In the genomic region with DNA sequence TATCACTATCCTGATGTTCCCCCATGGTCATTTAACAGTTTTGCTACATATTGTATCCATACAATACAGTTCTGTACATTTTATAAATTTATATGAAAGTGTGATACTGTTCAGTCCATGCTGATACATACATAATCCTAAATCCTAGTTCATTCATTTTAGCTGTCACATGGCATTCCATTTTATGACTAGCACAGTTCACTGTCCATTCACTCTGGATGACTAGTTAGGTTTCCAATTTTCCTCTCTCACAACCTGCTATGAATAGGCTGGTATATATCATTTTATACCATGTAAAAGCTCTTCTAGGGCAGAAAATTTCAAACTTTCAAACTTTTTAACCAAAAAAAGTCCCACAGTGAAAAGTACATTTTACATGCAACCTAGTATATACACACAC, we compare ENCODE assay signal across 18 cellular contexts. TPM values are rescaled to one million over a fixed set of nuclear protein-coding genes. Genes with fewer than 3 reads are reported as not detected.
DNase-seq lines count a peak whose midpoint lies in the region; ATAC-seq and TF ChIP-seq lines count a peak whose summit lies in the region.
"Had no signal": no experiment of that assay in that cellular context is flagged by ENCODE, and none has a peak within 500 bp of the region (broad histone marks: within the 10 kb centered on the region; RNA-seq: fewer than 3 reads in every experiment).

No MANE protein-coding gene starts in this region.

- intact Hi-C loops in CD8-positive, alpha-beta T cell (cut with DNase I, micrococcal nuclease): no loop called here

- H3K27me3 Mint-ChIP-seq in CD4-positive, CD25-positive, alpha-beta regulatory T cell: no peaks in the 10 kb centered on the region
- no peaks in the 10 kb centered on the region for H3K27me3 Mint-ChIP-seq in CD8-positive, alpha-beta T cell (ENCODE audit: low read depth)
- H3K27me3 Mint-ChIP-seq in T-cell: no peaks in the 10 kb centered on the region
- H3K27me3 Mint-ChIP-seq: B cell had no signal

- DNase-seq in CD4-positive, CD25-positive, alpha-beta regulatory T cell: no peak
- no peak for DNase-seq in CD8-positive, alpha-beta T cell
- DNase-seq in T-cell (no peak), kidney tubule cell (ENCODE audit: low spot score) (peak; percentile 34), ACHN (no peak)
- DNase-seq: activated naive CD4-positive, alpha-beta T cell treated with anti-CD3 and anti-CD28 coated beads for 36 hours; MG63; pancreas; SHP77 treated with DMSO at 0.1 percent for 48 hours; sigmoid colon; stimulated activated naive CD8-positive, alpha-beta T cell treated with anti-CD3 and anti-CD28 coated beads, Interleukin-15, Interleukin-2, amounts not matched to agents 100 U/mL and 50 U/mL, for 24 hours; transverse colon had no signal

- H3K4me1 ChIP-seq in CD4-positive, CD25-positive, alpha-beta regulatory T cell (ENCODE audit: control insufficient read depth, insufficient read depth, low read length, poor library complexity, severe bottlenecking): peaks cover 45% of the 10 kb centered on the region
- peaks cover 54% of the 10 kb centered on the region for H3K4me1 ChIP-seq in CD8-positive, alpha-beta T cell (ENCODE audit: insufficient read depth, low read length)

- H3K4me3 Mint-ChIP-seq in CD4-positive, CD25-positive, alpha-beta regulatory T cell: peak overlapping the region in 1 of 4 donors; percentile 11
- H3K4me3 Mint-ChIP-seq in CD8-positive, alpha-beta T cell: no peak overlapping the region
- no peak overlapping the region for H3K4me3 Mint-ChIP-seq in T-cell
- H3K4me3 Mint-ChIP-seq: activated naive CD4-positive, alpha-beta T cell treated with anti-CD3 and anti-CD28 coated beads for 36 hours; B cell had no signal

- H3K4me3 ChIP-seq in CD4-positive, CD25-positive, alpha-beta regulatory T cell (ENCODE audit: low read depth, low read length): no peak overlapping the region
- no peak overlapping the region for H3K4me3 ChIP-seq in CD8-positive, alpha-beta T cell (ENCODE audit: low read depth, low read length)
- H3K4me3 ChIP-seq: hepatocyte, lung, MG63, pancreas, sigmoid colon, transverse colon had no signal

- in situ Hi-C loops in ACHN (cut with HindIII; ENCODE audit: low pct_ligation_motif_present, low pct_unique_long_range_greater_than_20kb, low sequenced_read_pairs): no loop called here

- H3K27ac ChIP-seq in CD4-positive, CD25-positive, alpha-beta regulatory T cell (ENCODE audit: insufficient read depth, low read length, poor library complexity, severe bottlenecking): no peak overlapping the region
- H3K27ac ChIP-seq in CD8-positive, alpha-beta T cell (ENCODE audit: low read depth, low read length): no peak overlapping the region
- H3K27ac ChIP-seq: hepatocyte, pancreas had no signal

- TF ChIP-seq CTCF in CD8-positive, alpha-beta T cell (IDR thresholded peaks at IDR 0.05): no peak

- no peaks in the 10 kb centered on the region for H3K9me3 Mint-ChIP-seq in CD4-positive, CD25-positive, alpha-beta regulatory T cell
- H3K9me3 Mint-ChIP-seq in CD8-positive, alpha-beta T cell: no peaks in the 10 kb centered on the region
- H3K9me3 Mint-ChIP-seq in T-cell: no peaks in the 10 kb centered on the region
- H3K9me3 Mint-ChIP-seq: activated naive CD4-positive, alpha-beta T cell treated with anti-CD3 and anti-CD28 coated beads for 36 hours had no signal

- peak overlapping the region in 2 of 3 donors; percentile 20 to 37 for H3K27ac Mint-ChIP-seq in CD4-positive, CD25-positive, alpha-beta regulatory T cell
- peak overlapping the region; percentile 15 for H3K27ac Mint-ChIP-seq in CD8-positive, alpha-beta T cell
- H3K27ac Mint-ChIP-seq in T-cell: peak overlapping the region; percentile 3 to 70
- H3K27ac Mint-ChIP-seq: activated naive CD4-positive, alpha-beta T cell treated with anti-CD3 and anti-CD28 coated beads for 36 hours; B cell had no signal

- no peak for ATAC-seq in CD4-positive, CD25-positive, alpha-beta regulatory T cell (ENCODE audit: low read depth in 2 of 2)
- no peak for ATAC-seq in CD8-positive, alpha-beta T cell
- ATAC-seq in T-cell (replicated peaks in 1 of 4) (no peak), HG03571 (IDR thresholded peaks at IDR 0.05; ENCODE audit: unreplicated experiment) (no peak), GM18519 (IDR thresholded peaks at IDR 0.05; ENCODE audit: low FRiP score, unreplicated experiment) (no peak)
- ATAC-seq: HCT116; pancreas; stimulated activated naive CD8-positive, alpha-beta T cell treated with anti-CD3 and anti-CD28 coated beads, Interleukin-15, Interleukin-2, amounts not matched to agents 100 U/mL and 50 U/mL, for 24 hours had no signal

- CTCF ChIA-PET in CD8-positive, alpha-beta T cell (lab: Charles Lee): no interaction called here
- CTCF ChIA-PET in T-cell (lab: Charles Lee): interaction anchor here in 1 of 2 donors (1.1 kb wide), 1 partner anchor 27 kb away, joined by 3 read pairs; no protein-coding TSS in a partner anchor

- no peaks in the 10 kb centered on the region for H3K9me3 ChIP-seq in CD4-positive, CD25-positive, alpha-beta regulatory T cell (ENCODE audit: control insufficient read depth in 2 of 2, low read length in 2 of 2)
- no peaks in the 10 kb centered on the region for H3K9me3 ChIP-seq in CD8-positive, alpha-beta T cell (ENCODE audit: low read length)
- H3K9me3 ChIP-seq: MG63, pancreas, sigmoid colon, transverse colon had no signal

- H3K36me3 Mint-ChIP-seq in CD4-positive, CD25-positive, alpha-beta regulatory T cell: peaks cover 9% of the 10 kb centered on the region
- H3K36me3 Mint-ChIP-seq in CD8-positive, alpha-beta T cell: peaks cover 24% of the 10 kb centered on the region
- peaks cover 10% of the 10 kb centered on the region for H3K36me3 Mint-ChIP-seq in T-cell

- POLR2A ChIA-PET in CD8-positive, alpha-beta T cell (lab: Charles Lee): interaction anchor here (0.7 kb wide), 1 partner anchor 9 kb away, joined by 3 read pairs; no protein-coding TSS in a partner anchor
- POLR2A ChIA-PET in T-cell (lab: Charles Lee): no interaction called here

- no peaks in the 10 kb centered on the region for H3K27me3 ChIP-seq in CD4-positive, CD25-positive, alpha-beta regulatory T cell (ENCODE audit: control insufficient read depth, insufficient read depth, low read length)
- H3K27me3 ChIP-seq in CD8-positive, alpha-beta T cell (ENCODE audit: insufficient read depth, low read length): no peaks in the 10 kb centered on the region
- H3K27me3 ChIP-seq: hepatocyte, MG63, pancreas, sigmoid colon, transverse colon had no signal

- peaks cover 52 to 96% (median 79%) of the 10 kb centered on the region in 4 donors for H3K4me1 Mint-ChIP-seq in CD4-positive, CD25-positive, alpha-beta regulatory T cell
- peaks cover 87% of the 10 kb centered on the region for H3K4me1 Mint-ChIP-seq in CD8-positive, alpha-beta T cell (ENCODE audit: low read depth)
- H3K4me1 Mint-ChIP-seq in T-cell: peaks cover 90 to 94% (median 92%) of the 10 kb centered on the region in 3 donors

- H3K36me3 ChIP-seq in CD4-positive, CD25-positive, alpha-beta regulatory T cell (ENCODE audit: control insufficient read depth, insufficient read depth, low read length): no peaks in the 10 kb centered on the region
- no peaks in the 10 kb centered on the region for H3K36me3 ChIP-seq in CD8-positive, alpha-beta T cell (ENCODE audit: insufficient read depth, low read length)
- H3K36me3 ChIP-seq: MG63, pancreas, sigmoid colon, transverse colon had no signal

RNA-seq across cellular contexts. Expression of a gene that starts 15.2 kb away (rescaled TPM):
- total RNA-seq in CD4-positive, CD25-positive, alpha-beta regulatory T cell: 115 TPM
- polyA plus RNA-seq in CD4-positive, CD25-positive, alpha-beta regulatory T cell: 100 to 1,000 TPM in 1 of 4 donors, 10 to 100 TPM in 3; 78.1 to 103 (median 88.2) TPM
- total RNA-seq in CD8-positive, alpha-beta T cell: 10 to 100 TPM; 70.9 to 72.4 TPM
- 100 to 1,000 TPM; 110 to 129 (median 115) TPM for total RNA-seq in T-cell
